Comparison of ENCODE assay signal across 17 cellular contexts in the genomic region with DNA sequence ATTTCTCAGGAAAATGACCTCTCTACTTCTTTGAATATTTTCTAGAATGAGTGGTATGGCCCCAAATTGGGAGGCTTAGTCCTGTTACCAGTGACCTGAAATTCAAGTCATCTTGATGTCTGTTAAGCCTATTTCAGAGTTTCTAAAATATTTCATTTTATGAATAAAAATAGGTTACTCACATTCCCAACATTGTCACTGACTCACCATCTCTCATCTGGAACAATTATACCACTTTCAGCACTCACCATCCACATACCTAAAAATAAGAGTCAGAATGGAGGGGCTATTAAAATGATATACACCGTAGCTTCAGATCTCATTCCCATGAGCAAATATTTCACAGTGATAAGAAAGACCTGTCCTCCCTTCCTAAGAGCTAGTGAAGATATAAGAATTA.
DNase-seq lines count a peak whose midpoint lies in the region; TF ChIP-seq lines count a peak whose summit lies in the region.
"Had no signal": no experiment of that assay in that cellular context is flagged by ENCODE, and none has a peak within 500 bp of the region (broad histone marks: within the 10 kb centered on the region; RNA-seq: fewer than 3 reads in every experiment).

No MANE protein-coding gene starts in this region.

- H3K27me3 ChIP-seq in osteoblast (ENCODE audit: insufficient read depth, low read length): no peaks in the 10 kb centered on the region
- H3K27me3 ChIP-seq: BLaER1 treated with 17β-estradiol and CSF1 and Interleukin-3, amounts not matched to agents 10 nM and 100 nM; pancreas had no signal

- CTCF ChIA-PET in GM10248 (lab: Yijun Ruan, JAX): interaction anchor here (0.8 to 1.3 kb wide), 3 partner anchors 16 to 22 kb away, joined by 3 to 4 read pairs (median 3); no protein-coding TSS in a partner anchor

- H3K36me3 ChIP-seq in osteoblast (ENCODE audit: insufficient read depth, low read length): no peaks in the 10 kb centered on the region
- H3K36me3 ChIP-seq: pancreas had no signal

- H3K27ac ChIP-seq in osteoblast (ENCODE audit: low read depth, low read length): peak overlapping the region; percentile 42
- H3K27ac ChIP-seq: BLaER1 treated with 17β-estradiol and CSF1 and Interleukin-3, amounts not matched to agents 10 nM and 100 nM; pancreas; skin epidermis had no signal

- TF ChIP-seq CTCF in epithelial cell of esophagus (IDR thresholded peaks at IDR 0.05; ENCODE audit: insufficient read depth, low read depth, low read length, missing control alignments) (no peak), osteoblast (IDR thresholded peaks at IDR 0.05; ENCODE audit: extremely low read depth, low read depth, low read length) (no peak), GM10248 (IDR thresholded peaks at IDR 0.05; ENCODE audit: control extremely low read depth, extremely low read depth, low read depth, missing control alignments) (no peak)

- no peaks in the 10 kb centered on the region for H4K20me1 ChIP-seq in osteoblast (ENCODE audit: insufficient read depth, low read length)

- peak overlapping the region; percentile 32 for H3K4me2 ChIP-seq in osteoblast (ENCODE audit: insufficient read depth, low read length)
- H3K4me2 ChIP-seq: BLaER1 treated with 17β-estradiol and CSF1 and Interleukin-3, amounts not matched to agents 10 nM and 100 nM had no signal

- H3K79me2 ChIP-seq in osteoblast (ENCODE audit: insufficient read depth, low read length): no peaks in the 10 kb centered on the region

- H3K4me3 ChIP-seq in epithelial cell of esophagus (ENCODE audit: low read length): no peak overlapping the region
- H3K4me3 ChIP-seq in osteoblast (ENCODE audit: insufficient read depth, low read length): no peak overlapping the region
- H3K4me3 ChIP-seq: BLaER1 treated with 17β-estradiol and CSF1 and Interleukin-3, amounts not matched to agents 10 nM and 100 nM; pancreas; skin epidermis had no signal

- no peak overlapping the region for H2AFZ ChIP-seq in osteoblast (ENCODE audit: low read length)

- no peak for TF ChIP-seq POLR2A in erythroblast (IDR thresholded peaks at IDR 0.05; ENCODE audit: low read length)

- DNase-seq in ELR (ENCODE audit: low read depth) (peak; percentile 85), RKO (ENCODE audit: low spot score) (peak; percentile 55), epithelial cell of esophagus (ENCODE audit: low read depth) (peak; percentile 38), osteoblast (ENCODE audit: insufficient read length, low spot score, missing footprints) (peak; percentile 81), erythroblast (lab: John Stamatoyannopoulos, UW) (no peak), GM10248 (ENCODE audit: extremely low spot score) (no peak)
- DNase-seq in activated effector memory CD4-positive, alpha-beta T cell treated with Interleukin-2 at 50 U/mL for 16 hours: no peak
- DNase-seq: DMS153; left ventricle myocardium superior; NCI-H146; NCI-H2227 treated with DMSO at 0.1 percent for 48 hours; pancreas; SHP77; stimulated activated CD4-positive, alpha-beta T cell treated with anti-CD3 and anti-CD28 coated beads, Interleukin-4, amount 100 ng/mL, for 24 hours; T-helper 2 cell had no signal

- POLR2A ChIA-PET in GM10248 (lab: Yijun Ruan, JAX): no interaction called here

- H3K9me3 ChIP-seq in osteoblast (ENCODE audit: low read depth, low read length): no peaks in the 10 kb centered on the region
- H3K9me3 ChIP-seq: pancreas had no signal

- peaks cover 49% of the 10 kb centered on the region for H3K4me1 ChIP-seq in osteoblast (ENCODE audit: insufficient read depth, low read length)
- H3K4me1 ChIP-seq: BLaER1 treated with 17β-estradiol and CSF1 and Interleukin-3, amounts not matched to agents 10 nM and 100 nM had no signal

Comparison
In these comparisons a context has a peak if more than half of its experiments do, and no peak if none do; other contexts are left out.
1. DNase-seq: peak in ELR (single experiment), RKO (single experiment), epithelial cell of esophagus (single experiment) and osteoblast (single experiment); none in erythroblast (0 of 2), activated effector memory CD4-positive, alpha-beta T cell treated with Interleukin-2 at 50 U/mL for 16 hours (single experiment) and GM10248 (single experiment).